ENCODE assay signal across 28 cellular contexts in the genomic region with DNA sequence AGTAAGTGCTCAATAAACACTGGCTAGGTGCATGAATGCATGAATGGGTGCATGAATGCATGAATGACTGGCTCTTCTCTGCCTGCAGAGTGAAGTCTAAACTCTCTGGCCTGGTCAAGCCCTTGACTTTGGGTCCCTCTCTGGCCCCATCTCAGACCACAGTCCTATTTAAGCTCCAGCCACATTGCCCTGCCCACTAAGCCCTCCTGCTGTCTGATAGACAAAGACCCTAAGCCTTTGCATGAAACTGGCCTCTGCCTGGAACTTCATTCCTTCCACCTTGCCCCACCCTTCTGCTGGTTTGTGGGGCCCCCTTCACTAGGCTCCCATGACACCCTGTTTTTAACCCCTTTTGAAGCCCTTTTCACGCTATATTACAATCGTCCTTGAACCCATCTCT.
"Had no signal": no experiment of that assay in that cellular context is flagged by ENCODE, and none has a peak within 500 bp of the region (broad histone marks: within the 10 kb centered on the region; RNA-seq: fewer than 3 reads in every experiment).

No MANE protein-coding gene starts in this region.

- H3K27ac ChIP-seq: ascending aorta, brain microvascular endothelial cell, esophagus muscularis mucosa, foreskin keratinocyte, gastrocnemius medialis, heart right ventricle had no signal

- H3K27me3 Mint-ChIP-seq: activated CD4-positive, alpha-beta memory T cell treated with anti-CD3 and anti-CD28 coated beads, Interleukin-2, amount 10 ng/mL, durations not matched to agents 7 days and 5 days; activated CD4-positive, alpha-beta T cell treated with anti-CD3 and anti-CD28 coated beads, Interleukin-2, amount 10 ng/mL, durations not matched to agents 7 days and 5 days; activated naive CD4-positive, alpha-beta T cell treated with anti-CD3 and anti-CD28 coated beads, Interleukin-2, amount 10 ng/mL, durations not matched to agents 7 days and 5 days; activated T-cell treated with anti-CD3 and anti-CD28 coated beads, Interleukin-2, amount 50 U/mL, for 24 hours; central memory CD8-positive, alpha-beta T cell; effector memory CD8-positive, alpha-beta T cell had no signal

- H3K4me1 ChIP-seq: ascending aorta, foreskin keratinocyte had no signal

- ATAC-seq: activated T-cell treated with anti-CD3 and anti-CD28 coated beads, Interleukin-2, amount 50 U/mL, for 72 hours; effector memory CD8-positive, alpha-beta T cell; gastrocnemius medialis had no signal

- H3K4me3 Mint-ChIP-seq: activated CD4-positive, alpha-beta memory T cell treated with anti-CD3 and anti-CD28 coated beads, Interleukin-2, amount 10 ng/mL, durations not matched to agents 7 days and 5 days; activated CD4-positive, alpha-beta T cell treated with anti-CD3 and anti-CD28 coated beads, Interleukin-2, amount 10 ng/mL, durations not matched to agents 7 days and 5 days; activated naive CD4-positive, alpha-beta T cell treated with anti-CD3 and anti-CD28 coated beads, Interleukin-2, amount 10 ng/mL, durations not matched to agents 7 days and 5 days; activated naive CD8-positive, alpha-beta T cell treated with anti-CD3 and anti-CD28 coated beads, Interleukin-2, amount 10 ng/mL, durations not matched to agents 7 days and 5 days; activated T-cell treated with anti-CD3 and anti-CD28 coated beads, Interleukin-2, amount 50 U/mL, for 24 hours; activated T-cell treated with anti-CD3 and anti-CD28 coated beads, Interleukin-2, amount 50 U/mL, for 72 hours; central memory CD8-positive, alpha-beta T cell; effector memory CD8-positive, alpha-beta T cell had no signal

- H3K36me3 ChIP-seq: ascending aorta, brain microvascular endothelial cell, esophagus muscularis mucosa, gastrocnemius medialis, heart right ventricle had no signal

- H3K27ac Mint-ChIP-seq: activated CD4-positive, alpha-beta memory T cell treated with anti-CD3 and anti-CD28 coated beads, Interleukin-2, amount 10 ng/mL, durations not matched to agents 7 days and 5 days; activated CD4-positive, alpha-beta T cell treated with anti-CD3 and anti-CD28 coated beads, Interleukin-2, amount 10 ng/mL, durations not matched to agents 7 days and 5 days; activated naive CD4-positive, alpha-beta T cell treated with anti-CD3 and anti-CD28 coated beads, Interleukin-2, amount 10 ng/mL, durations not matched to agents 7 days and 5 days; activated naive CD8-positive, alpha-beta T cell treated with anti-CD3 and anti-CD28 coated beads, Interleukin-2, amount 10 ng/mL, durations not matched to agents 7 days and 5 days; activated T-cell treated with anti-CD3 and anti-CD28 coated beads, Interleukin-2, amount 50 U/mL, for 24 hours; activated T-cell treated with anti-CD3 and anti-CD28 coated beads, Interleukin-2, amount 50 U/mL, for 72 hours; effector memory CD8-positive, alpha-beta T cell had no signal

- DNase-seq: activated CD4-positive, alpha-beta memory T cell treated with anti-CD3 and anti-CD28 coated beads, Interleukin-2, amount 10 ng/mL, durations not matched to agents 7 days and 5 days; activated CD4-positive, alpha-beta T cell treated with anti-CD3 and anti-CD28 coated beads for 1 hour; activated CD4-positive, alpha-beta T cell treated with anti-CD3 and anti-CD28 coated beads for 4 hours; activated CD4-positive, alpha-beta T cell treated with anti-CD3 and anti-CD28 coated beads, Interleukin-2, amount 10 ng/mL, durations not matched to agents 7 days and 5 days; activated CD4-positive, alpha-beta T cell treated with anti-CD3 and anti-CD28 coated beads, Interleukin-2, amount 50 U/mL, for 4 hours; activated CD8-positive, alpha-beta memory T cell treated with anti-CD3 and anti-CD28 coated beads, Interleukin-2, amount 50 U/mL, for 48 hours; activated gamma-delta T cell; activated naive CD4-positive, alpha-beta T cell; activated naive CD4-positive, alpha-beta T cell treated with anti-CD3 and anti-CD28 coated beads, Interleukin-2, amount 10 ng/mL, durations not matched to agents 7 days and 5 days; activated naive CD8-positive, alpha-beta T cell treated with anti-CD3 and anti-CD28 coated beads, Interleukin-2, amount 10 ng/mL, durations not matched to agents 7 days and 5 days; activated T-cell treated with anti-CD3 and anti-CD28 coated beads for 4 hours; activated T-cell treated with anti-CD3 and anti-CD28 coated beads, Interleukin-2, amount 50 U/mL, for 24 hours; activated T-cell treated with anti-CD3 and anti-CD28 coated beads, Interleukin-2, amount 50 U/mL, for 72 hours; cortex of kidney; dermis blood vessel endothelial cell; effector CD4-positive, alpha-beta T cell; effector memory CD8-positive, alpha-beta T cell; erythroblast; foreskin keratinocyte; gastrocnemius medialis; glutamatergic neuron; heart right ventricle; T-helper 2 cell had no signal

- H3K4me1 Mint-ChIP-seq: activated naive CD4-positive, alpha-beta T cell treated with anti-CD3 and anti-CD28 coated beads, Interleukin-2, amount 10 ng/mL, durations not matched to agents 7 days and 5 days; central memory CD8-positive, alpha-beta T cell had no signal

- H3K9me3 Mint-ChIP-seq: activated CD4-positive, alpha-beta T cell treated with anti-CD3 and anti-CD28 coated beads, Interleukin-2, amount 10 ng/mL, durations not matched to agents 7 days and 5 days; activated naive CD4-positive, alpha-beta T cell treated with anti-CD3 and anti-CD28 coated beads, Interleukin-2, amount 50 U/mL, for 72 hours; activated naive CD8-positive, alpha-beta T cell treated with anti-CD3 and anti-CD28 coated beads, Interleukin-2, amount 10 ng/mL, durations not matched to agents 7 days and 5 days; activated T-cell treated with anti-CD3 and anti-CD28 coated beads, Interleukin-2, amount 50 U/mL, for 24 hours; activated T-cell treated with anti-CD3 and anti-CD28 coated beads, Interleukin-2, amount 50 U/mL, for 72 hours; central memory CD8-positive, alpha-beta T cell; effector memory CD8-positive, alpha-beta T cell had no signal

- H3K36me3 Mint-ChIP-seq: activated naive CD4-positive, alpha-beta T cell treated with anti-CD3 and anti-CD28 coated beads, Interleukin-2, amount 10 ng/mL, durations not matched to agents 7 days and 5 days; activated naive CD4-positive, alpha-beta T cell treated with anti-CD3 and anti-CD28 coated beads, Interleukin-2, amount 50 U/mL, for 72 hours; activated naive CD8-positive, alpha-beta T cell treated with anti-CD3 and anti-CD28 coated beads, Interleukin-2, amount 10 ng/mL, durations not matched to agents 7 days and 5 days had no signal

- H3K4me3 ChIP-seq: ascending aorta, esophagus muscularis mucosa, gastrocnemius medialis, heart right ventricle had no signal

- H3K27me3 ChIP-seq: ascending aorta, brain microvascular endothelial cell, esophagus muscularis mucosa, foreskin keratinocyte, gastrocnemius medialis, heart right ventricle had no signal
